In the genomic region with DNA sequence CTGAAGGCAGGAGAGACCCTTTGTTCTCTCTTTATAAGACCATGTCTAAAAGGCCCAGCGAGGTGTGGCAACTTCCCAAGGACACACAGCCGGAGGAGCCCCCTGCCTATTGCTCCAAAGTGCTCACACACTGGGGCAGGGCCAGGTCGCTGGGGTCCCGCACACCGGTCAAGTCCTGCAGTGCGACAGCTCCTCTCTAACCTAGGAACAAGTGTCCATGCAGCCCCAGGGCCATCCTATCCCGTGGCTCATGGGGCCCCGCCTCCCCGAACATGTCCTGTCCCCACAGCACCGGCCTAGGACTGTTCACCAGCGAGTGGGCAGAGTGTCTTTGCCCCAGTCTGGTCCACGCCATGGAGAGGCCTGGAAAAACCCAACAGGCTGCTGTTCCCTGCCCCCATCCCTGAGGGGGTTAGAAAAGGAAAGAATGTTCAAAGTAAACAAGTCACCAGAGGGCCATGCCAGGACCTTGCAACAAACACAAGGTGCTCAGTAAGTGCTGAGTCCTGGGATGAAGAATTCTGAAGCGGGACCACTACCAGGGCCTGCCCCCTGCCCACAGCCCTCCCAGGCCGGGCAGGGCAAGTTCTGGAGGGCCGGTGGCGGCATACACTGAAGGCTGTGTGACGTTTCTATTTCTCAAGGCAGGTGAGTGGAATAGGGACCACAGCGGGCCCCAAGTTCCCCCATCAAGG, we compare ENCODE assay signal across 1 cellular context.
TF ChIP-seq lines count a peak whose summit lies in the region.

No MANE protein-coding gene starts in this region.

TF ChIP-seq in GM12878, 131 proteins besides CTCF, POLR2A, EP300 and RAD21:
- TF ChIP-seq HCFC1 (IDR thresholded peaks at IDR 0.05; ENCODE audit: low read length) (no peak), JUNB (IDR thresholded peaks at IDR 0.05) (peak; percentile 30; the same call in 1 of the 2 replicates), IKZF2 (IDR thresholded peaks at IDR 0.05) (peak; percentile 29 to 47; a peak in 1 of 4 replicates), SMARCA5 (IDR thresholded peaks at IDR 0.05) (peak; percentile 31; the same call in 1 of the 2 replicates), PKNOX1 (IDR thresholded peaks at IDR 0.05) (0 out of 2 replicates have a peak, but pooled peaks have one; percentile 19), SPI1 (IDR thresholded peaks at IDR 0.05; ENCODE audit: borderline replicate concordance, insufficient read depth, low read depth, low read length) (no peak), BHLHE40 (IDR thresholded peaks at IDR 0.05; ENCODE audit: borderline replicate concordance in 1 of 2, low read depth in 2 of 2, low read length in 1 of 2) (peak; percentile 78 to 87; a peak in 2 of 4 replicates), E2F8 (IDR thresholded peaks at IDR 0.05; ENCODE audit: low read depth, partially characterized antibody) (no peak), CBFB (IDR thresholded peaks at IDR 0.05; ENCODE audit: low read depth) (peak; percentile 57; the same call in 1 of the 2 replicates), MTA2 (IDR thresholded peaks at IDR 0.05; ENCODE audit: low read depth) (0 out of 2 replicates have a peak, but pooled peaks have one; percentile 33)
- TF ChIP-seq, protein P1, sequence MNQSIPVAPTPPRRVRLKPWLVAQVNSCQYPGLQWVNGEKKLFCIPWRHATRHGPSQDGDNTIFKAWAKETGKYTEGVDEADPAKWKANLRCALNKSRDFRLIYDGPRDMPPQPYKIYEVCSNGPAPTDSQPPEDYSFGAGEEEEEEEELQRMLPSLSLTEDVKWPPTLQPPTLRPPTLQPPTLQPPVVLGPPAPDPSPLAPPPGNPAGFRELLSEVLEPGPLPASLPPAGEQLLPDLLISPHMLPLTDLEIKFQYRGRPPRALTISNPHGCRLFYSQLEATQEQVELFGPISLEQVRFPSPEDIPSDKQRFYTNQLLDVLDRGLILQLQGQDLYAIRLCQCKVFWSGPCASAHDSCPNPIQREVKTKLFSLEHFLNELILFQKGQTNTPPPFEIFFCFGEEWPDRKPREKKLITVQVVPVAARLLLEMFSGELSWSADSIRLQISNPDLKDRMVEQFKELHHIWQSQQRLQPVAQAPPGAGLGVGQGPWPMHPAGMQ (IDR thresholded peaks at IDR 0.05; ENCODE audit: borderline replicate concordance) = 0 out of 2 replicates have a peak, but pooled peaks have one; percentile 61
- TF ChIP-seq, protein P2, sequence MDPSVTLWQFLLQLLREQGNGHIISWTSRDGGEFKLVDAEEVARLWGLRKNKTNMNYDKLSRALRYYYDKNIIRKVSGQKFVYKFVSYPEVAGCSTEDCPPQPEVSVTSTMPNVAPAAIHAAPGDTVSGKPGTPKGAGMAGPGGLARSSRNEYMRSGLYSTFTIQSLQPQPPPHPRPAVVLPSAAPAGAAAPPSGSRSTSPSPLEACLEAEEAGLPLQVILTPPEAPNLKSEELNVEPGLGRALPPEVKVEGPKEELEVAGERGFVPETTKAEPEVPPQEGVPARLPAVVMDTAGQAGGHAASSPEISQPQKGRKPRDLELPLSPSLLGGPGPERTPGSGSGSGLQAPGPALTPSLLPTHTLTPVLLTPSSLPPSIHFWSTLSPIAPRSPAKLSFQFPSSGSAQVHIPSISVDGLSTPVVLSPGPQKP (IDR thresholded peaks at IDR 0.05; ENCODE audit: low read depth, low read length) = 0 out of 2 replicates have a peak, but pooled peaks have one; percentile 19
TF ChIP-seq in GM12878: peak in this region for 9.
